Comparison of ENCODE assay signal across 8 cellular contexts in genomic region chr2:73233932-73234832, GRCh38. TPM values are rescaled to one million over a fixed set of nuclear protein-coding genes. Genes with fewer than 3 reads are reported as not detected.
DNase-seq lines count a peak whose midpoint lies in the region; ATAC-seq and TF ChIP-seq lines count a peak whose summit lies in the region.

Gene CCT7 (plus strand): TSS chr2:73234308. CDS start chr2:73234379, 71 bp downstream.

- CTCF ChIA-PET in BJ (lab: Yijun Ruan, JAX): interaction anchor here (0.9 to 3.2 kb wide), 4 partner anchors 15 to 58 kb away, joined by 3 to 13 read pairs (median 3); no protein-coding TSS in a partner anchor

- TF ChIP-seq CTCF in BJ (IDR thresholded peaks at IDR 0.05; ENCODE audit: insufficient read depth, low read depth, low read length): no peak

- DNase-seq in BJ (ENCODE audit: low read depth): peak; percentile 43
- peak; percentile 79 to 92 for DNase-seq in NCI-H526 (lab: John Stamatoyannopoulos, UW)
- DNase-seq in activated CD4-positive, alpha-beta T cell treated with anti-CD3 and anti-CD28 coated beads for 48 hours: peak; percentile 89
- DNase-seq in left colon: peak; percentile 88 to 91
- DNase-seq in stimulated activated CD4-positive, alpha-beta T cell treated with anti-CD3 and anti-CD28 coated beads, Interleukin-1b, Interleukin-23, amount 100 ng/mL, for 4 hours (ENCODE audit: low read depth in 2 of 2): peak; percentile 72 to 79

- POLR2A ChIA-PET in BJ (lab: Charles Lee): interaction anchor here (0.7 to 1.0 kb wide), 2 partner anchors 57 to 419 kb away, joined by 4 read pairs; no protein-coding TSS in a partner anchor

- H3K4me3 ChIP-seq in BJ (ENCODE audit: low read depth, low read length): peak within 1 kb of the TSS; percentile 91

- H3K27me3 ChIP-seq in BJ (ENCODE audit: control insufficient read depth, insufficient read depth, low read length): no peaks in the 10 kb centered on the region

- intact Hi-C loops in left colon (cut with DNase I, micrococcal nuclease): no loop called here

- H3K27ac ChIP-seq in cingulate gyrus (ENCODE audit: low read depth, low read length): peak within 1 kb of the TSS; percentile 97

- ATAC-seq in GM19324 (IDR thresholded peaks at IDR 0.05; ENCODE audit: low FRiP score, unreplicated experiment) (peak; percentile 63), HG03460 (IDR thresholded peaks at IDR 0.05; ENCODE audit: unreplicated experiment) (peak; percentile 63), left colon (peak; percentile 79)

- H3K36me3 ChIP-seq in BJ (ENCODE audit: control insufficient read depth, insufficient read depth, low read length): peaks cover 1% of the 10 kb centered on the region; the same call in 1 of the 2 replicates

RNA-seq across cellular contexts. Expression of gene CCT7, which starts in this region (rescaled TPM):
- polyA plus RNA-seq in BJ (2011; rRNA removed): 254 and 285 TPM in 2 replicates
- polyA minus RNA-seq in BJ (2011; rRNA and poly(A)+ RNA removed): 192 and 323 TPM in 2 replicates
- total RNA-seq in left colon: 100 to 1,000 TPM; 120 to 140 TPM

Comparison
In these comparisons a context has a peak if more than half of its experiments do, and no peak if none do; other contexts are left out.
1. Peak in every context shown above with its lines: DNase-seq, ATAC-seq, H3K4me3 ChIP-seq and H3K27ac ChIP-seq.